Comparison of ENCODE assay signal across 10 cellular contexts in genomic region chr1:6280761-6281451, GRCh38. TPM values are rescaled to one million over a fixed set of nuclear protein-coding genes. Genes with fewer than 3 reads are reported as not detected.
DNase-seq lines count a peak whose midpoint lies in the region; ATAC-seq, FAIRE-seq and TF ChIP-seq lines count a peak whose summit lies in the region.
"Had no signal": no experiment of that assay in that cellular context is flagged by ENCODE, and none has a peak within 500 bp of the region (broad histone marks: within the 10 kb centered on the region; RNA-seq: fewer than 3 reads in every experiment).

No MANE protein-coding gene starts in this region.

- no CpG with 5 or more reads among the region's 33 CpGs for WGBS in neuronal stem cell (ENCODE audit: extremely low coverage in 2 of 2, insufficient read length in 2 of 2, insufficient replicate concordance in 1 of 2), 2 donors
- WGBS in gastroesophageal sphincter (ENCODE audit: low coverage in 1 of 2), 2 donors: 75 to 80% methylated on average over 1 to 2 of the region's 33 CpGs

- no peak overlapping the region for H3K4me2 ChIP-seq in neuronal stem cell (ENCODE audit: insufficient read depth, low read length, poor library complexity, severe bottlenecking)

- TF ChIP-seq CTCF in fibroblast of villous mesenchyme (IDR thresholded peaks at IDR 0.05; ENCODE audit: insufficient read depth, low read depth, low read length) (peak; percentile 66), gastroesophageal sphincter (IDR thresholded peaks at IDR 0.05) (peak in 2 of 4 experiments; percentile 17 to 53)

- no peak overlapping the region for H4K91ac ChIP-seq in neuronal stem cell (ENCODE audit: low read depth, low read length, poor library complexity)

- H3K27me3 ChIP-seq in neuronal stem cell (ENCODE audit: control insufficient read depth in 3 of 3, insufficient read depth in 3 of 3, low read depth in 1 of 3, low read length in 3 of 3) (no peaks in the 10 kb centered on the region), gastroesophageal sphincter (no peaks in the 10 kb centered on the region)

- peak overlapping the region; percentile 85 for H3K23ac ChIP-seq in neuronal stem cell (ENCODE audit: low read depth, low read length, poor library complexity)

- H2AFZ ChIP-seq in neuronal stem cell (ENCODE audit: low read length): no peak overlapping the region

- peak overlapping the region; percentile 21 for H3K9ac ChIP-seq in neuronal stem cell (ENCODE audit: low read depth, low read length, poor library complexity)

- H4K8ac ChIP-seq in neuronal stem cell (ENCODE audit: low read depth, low read length): peak overlapping the region; percentile 72

- DNase-seq in ELF-1 (ENCODE audit: low read depth, low spot score) (peak; percentile 77), SK-MEL-5 (ENCODE audit: low read depth, low spot score) (peak; percentile 24), fibroblast of villous mesenchyme (ENCODE audit: low read depth) (peak; percentile 60), neuronal stem cell (ENCODE audit: low spot score) (no peak), NCI-H446 (lab: John Stamatoyannopoulos, UW) (no peak), urothelium cell line (ENCODE audit: low spot score) (no peak)
- no peak for DNase-seq in stimulated activated CD4-positive, alpha-beta T cell treated with anti-CD3 and anti-CD28 coated beads, Interleukin-2, amount 100 ng/mL, for 24 hours
- DNase-seq: occipital lobe had no signal

- no peak for TF ChIP-seq EP300 in gastroesophageal sphincter (IDR thresholded peaks at IDR 0.05)

- H3K4me1 ChIP-seq in neuronal stem cell (ENCODE audit: control insufficient read depth in 2 of 2, insufficient read depth in 1 of 2, low read depth in 1 of 2, low read length in 2 of 2) (peaks cover 14 to 20% of the 10 kb centered on the region in 2 donors), gastroesophageal sphincter (peaks cover 0 to 12% (median 10%) of the 10 kb centered on the region in 3 donors)

- H3K79me1 ChIP-seq in neuronal stem cell (ENCODE audit: low read depth, low read length): peaks cover 7% of the 10 kb centered on the region

- ATAC-seq in gastroesophageal sphincter: no peak

- H2BK120ac ChIP-seq in neuronal stem cell (ENCODE audit: low read depth, low read length): no peak overlapping the region

- no peak overlapping the region for H3K4ac ChIP-seq in neuronal stem cell (ENCODE audit: low read length)

- no peak overlapping the region for H3K27ac ChIP-seq in neuronal stem cell (replicated peaks; ENCODE audit: low read length)
- H3K27ac ChIP-seq in gastroesophageal sphincter: no peak overlapping the region

- FAIRE-seq in urothelium cell line (lab: Jason Lieb, UNC): no peak
- FAIRE-seq: frontal cortex had no signal

- H2BK12ac ChIP-seq in neuronal stem cell (ENCODE audit: low read length): no peak overlapping the region

- TF ChIP-seq POLR2A in gastroesophageal sphincter (IDR thresholded peaks at IDR 0.05): no peak

- H3K18ac ChIP-seq in neuronal stem cell (ENCODE audit: low read length): peak overlapping the region; percentile 52

- peak overlapping the region; percentile 69 for H2BK5ac ChIP-seq in neuronal stem cell (ENCODE audit: low read length)

- H2BK15ac ChIP-seq in neuronal stem cell (ENCODE audit: low read length): no peak overlapping the region

- H3K36me3 ChIP-seq in neuronal stem cell (replicated peaks in 1 of 2; ENCODE audit: control insufficient read depth in 2 of 2, insufficient read depth in 2 of 2, low read length in 2 of 2) (peaks cover 17 to 20% of the 10 kb centered on the region in 2 donors), gastroesophageal sphincter (no peaks in the 10 kb centered on the region)

- in situ Hi-C loops in SK-MEL-5 (cut with HindIII; ENCODE audit: low pct_unique_long_range_greater_than_20kb, low sequenced_read_pairs): no loop called here

- H3K4me3 ChIP-seq in fibroblast of villous mesenchyme (ENCODE audit: low read depth, low read length): no peak overlapping the region
- H3K4me3 ChIP-seq in neuronal stem cell (ENCODE audit: low read length in 2 of 2): no peak overlapping the region
- no peak overlapping the region for H3K4me3 ChIP-seq in gastroesophageal sphincter

- peak overlapping the region; percentile 70 for H2AK5ac ChIP-seq in neuronal stem cell (ENCODE audit: low read depth, low read length)

- H3K14ac ChIP-seq in neuronal stem cell (ENCODE audit: low read length): peak overlapping the region; percentile 75

- H3K9me3 ChIP-seq in neuronal stem cell (replicated peaks in 1 of 2; ENCODE audit: control insufficient read depth in 2 of 2, insufficient read depth in 1 of 2, low read depth in 1 of 2, low read length in 2 of 2): no peaks in the 10 kb centered on the region
- no peaks in the 10 kb centered on the region for H3K9me3 ChIP-seq in gastroesophageal sphincter

RNA-seq across cellular contexts. Expression of gene GPR153, which starts 20.0 kb away (rescaled TPM):
- 3.4 and 4.7 TPM in 2 replicates for total RNA-seq in SK-MEL-5 (2014; rRNA removed; shearing (Covaris generic))
- 5.4 and 6.4 TPM in 2 replicates for polyA plus RNA-seq in SK-MEL-5 (2015; cell fraction: cytosol; rRNA removed)
- polyA plus RNA-seq in SK-MEL-5 (2015; cell fraction: nucleus; rRNA removed): 8.2 and 8.7 TPM in 2 replicates
- total RNA-seq in fibroblast of villous mesenchyme (5.2 and 5.8 TPM in 2 replicates), gastroesophageal sphincter (1 to 10 TPM; 2.6 to 8.9 (median 6.2) TPM)
- 21.7 TPM for polyA plus RNA-seq in neuronal stem cell (2013, experiment 1 of 2)
- 21.5 TPM for polyA plus RNA-seq in neuronal stem cell (2013, experiment 2 of 2)

RNA-seq across cellular contexts. Expression of gene HES3, which starts 36.9 kb away (rescaled TPM):
- not detected in 2 replicates for total RNA-seq in SK-MEL-5 (2014; rRNA removed; shearing (Covaris generic))
- not detected in 2 replicates for polyA plus RNA-seq in SK-MEL-5 (2015; cell fraction: cytosol; rRNA removed)
- polyA plus RNA-seq in SK-MEL-5 (2015; cell fraction: nucleus; rRNA removed): not detected in 2 replicates
- not detected in 2 replicates for total RNA-seq in fibroblast of villous mesenchyme
- polyA plus RNA-seq in neuronal stem cell (2013, experiment 1 of 2): 0.08 TPM
- 0.15 TPM for polyA plus RNA-seq in neuronal stem cell (2013, experiment 2 of 2)
- total RNA-seq in gastroesophageal sphincter: not detected
- total RNA-seq: frontal cortex, occipital lobe had no signal

RNA-seq across cellular contexts. Expression of gene ICMT, which starts 45.1 kb away (rescaled TPM):
- total RNA-seq in SK-MEL-5 (2014; rRNA removed; shearing (Covaris generic)): 88.6 and 97.1 TPM in 2 replicates
- polyA plus RNA-seq in SK-MEL-5 (2015; cell fraction: cytosol; rRNA removed): 81.7 and 106 TPM in 2 replicates
- 12.6 and 14.8 TPM in 2 replicates for polyA plus RNA-seq in SK-MEL-5 (2015; cell fraction: nucleus; rRNA removed)
- total RNA-seq in fibroblast of villous mesenchyme (64.1 and 99.7 TPM in 2 replicates), gastroesophageal sphincter (10 to 100 TPM; 53.4 to 91.3 (median 85.0) TPM)
- polyA plus RNA-seq in neuronal stem cell (2013, experiment 1 of 2): 38.1 TPM
- polyA plus RNA-seq in neuronal stem cell (2013, experiment 2 of 2): 38.5 TPM

Comparison
In these comparisons a context has a peak if more than half of its experiments do, and no peak if none do; other contexts are left out.
1. DNase-seq: peak in ELF-1 (single experiment), SK-MEL-5 (single experiment) and fibroblast of villous mesenchyme (single experiment); none in neuronal stem cell (single experiment), NCI-H446 (0 of 2), urothelium cell line (single experiment) and stimulated activated CD4-positive, alpha-beta T cell treated with anti-CD3 and anti-CD28 coated beads, Interleukin-2, amount 100 ng/mL, for 24 hours (0 of 2).